ENCODE assay signal across 22 cellular contexts in the genomic region with DNA sequence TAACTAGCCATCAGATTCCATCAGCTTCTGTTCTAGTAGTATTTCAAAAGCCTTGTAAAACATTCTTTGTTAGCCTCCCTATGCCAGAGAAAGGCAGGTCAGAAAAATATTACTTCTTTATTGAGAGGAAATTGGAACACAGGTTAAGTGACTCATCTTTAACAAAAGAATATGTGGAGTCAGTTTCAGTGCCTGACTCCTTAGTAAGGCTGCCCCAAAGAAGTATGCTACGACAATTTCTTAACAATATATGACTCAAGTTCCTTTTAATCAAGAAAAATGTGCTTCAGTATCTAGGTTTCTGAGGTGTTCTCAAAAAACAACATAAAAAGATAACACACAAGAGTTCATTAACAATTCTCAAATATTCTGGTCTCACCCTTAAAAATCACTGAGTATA.
"Had no signal": no experiment of that assay in that cellular context is flagged by ENCODE, and none has a peak within 500 bp of the region (broad histone marks: within the 10 kb centered on the region; RNA-seq: fewer than 3 reads in every experiment).

No MANE protein-coding gene starts in this region.

- H3K9me3 ChIP-seq: heart left ventricle, right lobe of liver, thyroid gland had no signal

- H2AFZ ChIP-seq: parathyroid adenoma had no signal

- H3K79me2 ChIP-seq: parathyroid adenoma had no signal

- DNase-seq: activated CD4-positive, alpha-beta memory T cell treated with anti-CD3 and anti-CD28 coated beads for 36 hours; activated CD4-positive, alpha-beta T cell treated with anti-CD3 and anti-CD28 coated beads for 4 hours; activated CD4-positive, CD25-positive, alpha-beta regulatory T cell; activated naive CD4-positive, alpha-beta T cell treated with Interleukin-2 at 50 U/mL for 16 hours; activated naive CD8-positive, alpha-beta T cell treated with anti-CD3 and anti-CD28 coated beads for 36 hours; activated T-cell treated with anti-CD3 and anti-CD28 coated beads, Interleukin-2, amount 50 U/mL, for 48 hours; amygdala; effector CD8-positive, alpha-beta T cell; heart left ventricle; islet precursor cell; left colon; mesenchymal stem cell; nucleus accumbens; right lobe of liver; stimulated activated CD4-positive, alpha-beta T cell treated with anti-CD3 and anti-CD28 coated beads, Interleukin-1b, Interleukin-23, amount 100 ng/mL, for 48 hours; substantia nigra; T-helper 1 cell; T-helper 9 cell; thyroid gland had no signal

- H3K27me3 ChIP-seq: heart left ventricle, right lobe of liver, thyroid gland had no signal

- H3K9ac ChIP-seq: parathyroid adenoma had no signal

- H3K4me1 ChIP-seq: parathyroid adenoma, right lobe of liver, thyroid gland had no signal

- H3K4me3 ChIP-seq: heart left ventricle, right lobe of liver, skin epidermis, thyroid gland had no signal

- H3K27ac ChIP-seq: heart left ventricle, parathyroid adenoma, right lobe of liver, skin epidermis, thyroid gland had no signal

- ATAC-seq: esophagus mucosa, heart left ventricle, left colon, right lobe of liver had no signal
